Comparison of ENCODE assay signal across 28 cellular contexts in the genomic region with DNA sequence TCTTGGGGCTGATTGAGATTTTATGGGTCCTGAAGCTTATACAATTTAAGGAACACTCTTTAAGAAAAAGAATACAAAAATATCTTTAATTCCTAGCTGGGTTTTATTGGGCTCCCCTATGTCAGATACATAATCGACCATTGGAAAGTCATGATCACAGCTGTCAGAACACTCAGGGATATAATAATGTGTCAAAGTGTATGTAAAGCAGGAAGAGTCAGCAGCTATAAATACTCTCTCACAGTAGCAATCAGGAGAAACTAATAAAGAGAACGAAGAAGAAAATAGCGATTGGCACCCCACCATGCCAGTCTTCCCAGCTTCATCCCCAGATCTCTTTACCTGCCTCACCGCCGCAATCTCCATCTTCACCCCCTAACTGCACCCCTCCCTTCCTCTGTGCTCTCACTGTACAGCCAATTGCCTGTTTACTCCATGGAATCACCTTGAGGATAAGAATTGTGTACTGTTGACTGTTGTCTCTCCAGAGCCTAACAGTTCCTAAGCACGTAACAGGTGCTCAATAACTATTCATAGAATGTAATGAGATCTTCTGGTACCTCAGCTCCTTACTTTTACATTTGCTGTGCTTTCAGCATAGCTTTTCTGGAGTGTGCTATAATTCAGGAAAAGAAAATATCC. TPM values are rescaled to one million over a fixed set of nuclear protein-coding genes. Genes with fewer than 3 reads are reported as not detected.
"Had no signal": no experiment of that assay in that cellular context is flagged by ENCODE, and none has a peak within 500 bp of the region (broad histone marks: within the 10 kb centered on the region; RNA-seq: fewer than 3 reads in every experiment).

No MANE protein-coding gene starts in this region.

- DNase-seq: stimulated activated CD4-positive, alpha-beta T cell treated with anti-CD3 and anti-CD28 coated beads, Interleukin-2, amount 100 ng/mL, for 48 hours; stimulated activated CD4-positive, alpha-beta T cell treated with anti-CD3 and anti-CD28 coated beads, Interleukin-4, amount 100 ng/mL, for 1 hour; stimulated activated CD4-positive, alpha-beta T cell treated with anti-CD3 and anti-CD28 coated beads, Interleukin-4, amount 100 ng/mL, for 24 hours; stimulated activated CD4-positive, alpha-beta T cell treated with anti-CD3 and anti-CD28 coated beads, Interleukin-4, amount 100 ng/mL, for 4 hours; stimulated activated CD8-positive, alpha-beta memory T cell treated with anti-CD3 and anti-CD28 coated beads, Interleukin-4, amount 100 ng/mL, for 48 hours; stimulated activated naive B cell treated with anti-CD40 and anti-IgM and Interleukin-4, amounts not matched to agents 10 μg/mL and 1 μg/mL and 100 μg/mL, for 72 hours; stimulated activated naive CD4-positive, alpha-beta T cell; stimulated activated naive CD4-positive, alpha-beta T cell treated with Interleukin-2 at 50 U/mL for 16 hours; stimulated activated naive CD8-positive, alpha-beta T cell treated with anti-CD3 and anti-CD28 coated beads, Interleukin-15, amount 100 ng/mL, for 72 hours; stimulated activated naive CD8-positive, alpha-beta T cell treated with anti-CD3 and anti-CD28 coated beads, Interleukin-15, Interleukin-2, amounts not matched to agents 100 U/mL and 50 U/mL, for 24 hours; stomach; substantia nigra; testis; thyroid gland; tibial artery; transverse colon; trophoblast cell; upper lobe of left lung; upper lobe of right lung; uterus had no signal

- H3K27ac ChIP-seq: stomach, suprapubic skin, testis, thoracic aorta, thyroid gland, tibial artery, tibial nerve, transverse colon, upper lobe of left lung, upper lobe of right lung, uterus, vagina had no signal

- H3K4me3 ChIP-seq: stomach, suprapubic skin, testis, thoracic aorta, thyroid gland, tibial artery, tibial nerve, transverse colon, upper lobe of left lung, upper lobe of right lung, uterus, vagina had no signal

- H3K36me3 ChIP-seq: stomach, suprapubic skin, thoracic aorta, thyroid gland, tibial artery, tibial nerve, transverse colon, upper lobe of left lung, upper lobe of right lung, uterus, vagina had no signal

- ATAC-seq: stimulated activated effector memory CD8-positive, alpha-beta T cell treated with anti-CD3 and anti-CD28 coated beads, Interleukin-12 subunit alpha, Interleukin-12 subunit beta, amount 100 ng/mL, for 72 hours; stimulated activated memory B cell treated with anti-CD40 and anti-IgM and Interleukin-4, amounts not matched to agents 10 μg/mL and 1 μg/mL and 100 μg/mL, for 72 hours; stimulated activated naive B cell treated with anti-CD40 and anti-IgM and Interleukin-4, amounts not matched to agents 10 μg/mL and 1 μg/mL and 100 μg/mL, for 72 hours; stimulated activated naive CD8-positive, alpha-beta T cell treated with anti-CD3 and anti-CD28 coated beads, Interleukin-15, amount 100 ng/mL, for 72 hours; stimulated activated naive CD8-positive, alpha-beta T cell treated with anti-CD3 and anti-CD28 coated beads, Interleukin-15, Interleukin-2, amounts not matched to agents 100 U/mL and 50 U/mL, for 24 hours; upper lobe of right lung had no signal

- H3K4me1 ChIP-seq: suprapubic skin, testis, thyroid gland, tibial artery, transverse colon, upper lobe of left lung, upper lobe of right lung, uterus, vagina had no signal

- H3K9me3 ChIP-seq: stomach, suprapubic skin, testis, thoracic aorta, thyroid gland, tibial artery, tibial nerve, transverse colon, upper lobe of left lung, upper lobe of right lung, uterus, vagina had no signal

- H3K27me3 ChIP-seq: stomach, testis, thyroid gland, tibial nerve, upper lobe of left lung, upper lobe of right lung, uterus, vagina had no signal

RNA-seq across cellular contexts. Expression of gene WNT8B, which starts 24.0 kb away (rescaled TPM):
- total RNA-seq: stomach, subcutaneous adipose tissue, temporal lobe, thoracic aorta, thyroid gland, tibial nerve, transverse colon, upper lobe of right lung, vagina had no signal
- polyA plus RNA-seq: stomach had no signal
